9 cellular contexts compared by ENCODE assay signal in the genomic region with DNA sequence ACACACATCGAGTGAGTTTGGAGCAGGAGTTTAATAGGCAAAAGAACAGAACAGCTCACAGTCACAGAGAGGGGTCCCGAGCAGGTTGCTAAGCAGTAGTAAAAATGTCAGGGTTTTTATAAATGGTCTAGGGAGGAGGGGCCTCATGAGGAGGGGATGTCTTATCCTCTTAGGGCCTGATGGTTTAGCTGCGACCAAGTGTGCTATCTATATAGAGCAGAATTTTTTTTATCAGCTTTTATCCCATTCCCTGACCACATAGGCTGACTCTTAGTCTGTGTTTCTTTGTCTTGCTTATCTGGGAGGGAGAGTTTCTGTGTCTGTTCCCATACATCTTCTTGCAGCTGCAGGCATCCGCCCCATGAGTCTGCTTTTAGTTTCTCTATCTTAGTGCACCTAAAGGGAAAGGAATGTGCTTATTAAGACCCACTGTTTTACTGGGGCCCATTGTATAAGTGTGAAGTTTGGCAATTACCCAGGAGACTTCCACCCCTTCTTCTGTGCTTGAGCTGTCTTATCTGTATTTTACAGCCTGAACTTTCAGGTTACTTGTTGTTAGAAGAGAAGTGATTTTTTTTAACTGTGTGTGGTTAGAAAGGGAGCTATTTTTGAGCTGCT. TPM values are rescaled to one million over a fixed set of nuclear protein-coding genes. Genes with fewer than 3 reads are reported as not detected.
DNase-seq lines count a peak whose midpoint lies in the region; ATAC-seq, FAIRE-seq and TF ChIP-seq lines count a peak whose summit lies in the region.
"Had no signal": no experiment of that assay in that cellular context is flagged by ENCODE, and none has a peak within 500 bp of the region (broad histone marks: within the 10 kb centered on the region; RNA-seq: fewer than 3 reads in every experiment).

No MANE protein-coding gene starts in this region.

- no peak overlapping the region for H3K9ac ChIP-seq in HepG2 (ENCODE audit: insufficient read depth, low read depth, low read length)

- H3K9me3 ChIP-seq in right lobe of liver (no peaks in the 10 kb centered on the region), HepG2 (ENCODE audit: low read length) (no peaks in the 10 kb centered on the region), gastrocnemius medialis (no peaks in the 10 kb centered on the region)

- ATAC-seq in right lobe of liver: peak in 3 of 4 donors; percentile 7 to 23 (median 15)
- ATAC-seq in HepG2: no peak
- peak; percentile 78 for ATAC-seq in foreskin keratinocyte
- no peak for ATAC-seq in gastrocnemius medialis
- ATAC-seq in GM21619 (IDR thresholded peaks at IDR 0.05; ENCODE audit: unreplicated experiment): no peak

- FAIRE-seq in HepG2 (lab: Jason Lieb, UNC): no peak
- FAIRE-seq: colon had no signal

- in situ Hi-C loops in HepG2 (cut with HindIII; ENCODE audit: extremely low pct_ligation_motif_present, low pct_unique_long_range_greater_than_20kb) (no loop called here), gastrocnemius medialis (cut with MboI; ENCODE audit: low sequenced_read_pairs in 4 of 4) (no loop called here)

- DNase-seq in right lobe of liver: no peak
- DNase-seq in HepG2 (ENCODE audit: low spot score): no peak
- no peak for DNase-seq in RWPE1 (ENCODE audit: low spot score)
- peak; percentile 59 to 96 for DNase-seq in foreskin keratinocyte
- no peak for DNase-seq in gastrocnemius medialis
- no peak for DNase-seq in amniotic stem cell (lab: John Stamatoyannopoulos, UW)
- no peak for DNase-seq in NCI-H446 (lab: John Stamatoyannopoulos, UW)

- H3K27ac ChIP-seq in right lobe of liver (no peak overlapping the region), HepG2 (ENCODE audit: extremely low read length, insufficient read depth, low read length) (no peak overlapping the region), RWPE1 (peak overlapping the region; percentile 89), foreskin keratinocyte (peak overlapping the region; percentile 97), gastrocnemius medialis (peak overlapping the region; percentile 48 to 60 (median 52))

- no peak overlapping the region for H3K4me2 ChIP-seq in HepG2 (ENCODE audit: low read depth, low read length)

- BruUV-seq in HepG2 (replicated peaks; lab: Mats Ljungman, UMichigan): no TSS peak

- H4K20me1 ChIP-seq in HepG2 (ENCODE audit: insufficient read depth, low read length): no peaks in the 10 kb centered on the region; the same call in 1 of the 2 replicates

- H3K4me3 ChIP-seq in right lobe of liver: no peak overlapping the region
- no peak overlapping the region for H3K4me3 ChIP-seq in HepG2 (replicated peaks in 1 of 3; ENCODE audit: insufficient read depth in 1 of 3, low read depth in 2 of 3, low read length in 3 of 3)
- H3K4me3 ChIP-seq in gastrocnemius medialis: peak overlapping the region in 3 of 4 donors; percentile 35 to 37 (median 37)

- H3K4me1 ChIP-seq in right lobe of liver (peaks cover 0 to 27% (median 6%) of the 10 kb centered on the region in 4 donors), HepG2 (ENCODE audit: insufficient read depth, low read length) (no peaks in the 10 kb centered on the region), foreskin keratinocyte (peaks cover 14% of the 10 kb centered on the region), gastrocnemius medialis (peaks cover 9 to 18% of the 10 kb centered on the region in 2 donors)

- TF ChIP-seq EP300 in HepG2 (IDR thresholded peaks at IDR 0.05; ENCODE audit: low read depth in 2 of 2, low read length in 2 of 2): no peak
- no peak for TF ChIP-seq EP300 in HepG2 (CRISPR knock-in tag; IDR thresholded peaks at IDR 0.05; ENCODE audit: borderline replicate concordance)

- peaks cover 0 to 2% (median 0%) of the 10 kb centered on the region in 4 donors for H3K36me3 ChIP-seq in right lobe of liver
- peaks cover 15 to 80% of the 10 kb centered on the region in 2 experiments for H3K36me3 ChIP-seq in HepG2 (replicated peaks in 1 of 2; ENCODE audit: control insufficient read depth in 1 of 2, insufficient read depth in 2 of 2, low read length in 2 of 2)
- no peaks in the 10 kb centered on the region for H3K36me3 ChIP-seq in gastrocnemius medialis

- H3K79me2 ChIP-seq in HepG2 (ENCODE audit: insufficient read depth, low read length): no peaks in the 10 kb centered on the region

- CTCF ChIA-PET in HepG2 (lab: Yijun Ruan, JAX; ENCODE audit: low intra/inter-chr PET ratio, low total read pairs): no interaction called here
- CTCF ChIA-PET in RWPE1 (lab: Yijun Ruan, JAX): interaction anchor here (0.6 to 1.7 kb wide), 3 partner anchors 32 to 666 kb away, joined by 3 to 6 read pairs (median 3); no protein-coding TSS in a partner anchor

- WGBS in right lobe of liver (ENCODE audit: insufficient coverage, low coverage, low lambda C conversion rate, missing lambda C conversion rate): 60% methylated on average over 4 of the region's 4 CpGs
- WGBS in HepG2 (ENCODE audit: low lambda C conversion rate): 76% methylated on average over 4 of the region's 4 CpGs

- intact Hi-C loops in right lobe of liver (cut with DNase I) (no loop called here), HepG2 (cut with micrococcal nuclease; ENCODE audit: unreplicated experiment) (no loop called here), gastrocnemius medialis (cut with DNase I; ENCODE audit: low total_unique reads) (no loop called here)

- POLR2A ChIA-PET in HepG2 (lab: Yijun Ruan, JAX) (interaction anchor here (2.5 kb wide), 1 partner anchor 58 kb away, joined by 10 read pairs; a partner anchor contains a TSS), RWPE1 (lab: Yijun Ruan, JAX; ENCODE audit: low non-redundant PET) (interaction anchor here (0.6 kb wide), 1 partner anchor 21 kb away, joined by 11 read pairs; no protein-coding TSS in a partner anchor)

- TF ChIP-seq RAD21 in HepG2 (CRISPR knock-in tag; IDR thresholded peaks at IDR 0.05): no peak

- H3K27me3 ChIP-seq in right lobe of liver: no peaks in the 10 kb centered on the region
- H3K27me3 ChIP-seq in HepG2 (ENCODE audit: control insufficient read depth in 1 of 2, insufficient read depth in 2 of 2, low read length in 2 of 2): no peaks in the 10 kb centered on the region
- H3K27me3 ChIP-seq in foreskin keratinocyte: no peaks in the 10 kb centered on the region
- no peaks in the 10 kb centered on the region for H3K27me3 ChIP-seq in gastrocnemius medialis

- TF ChIP-seq CTCF in right lobe of liver (IDR thresholded peaks at IDR 0.05): no peak
- no peak for TF ChIP-seq CTCF in HepG2 (CRISPR knock-in tag; IDR thresholded peaks at IDR 0.05)
- no peak for TF ChIP-seq CTCF in RWPE1 (conservative IDR thresholded peaks at IDR 0.05; ENCODE audit: low read depth)
- TF ChIP-seq CTCF in foreskin keratinocyte (conservative IDR thresholded peaks at IDR 0.05): no peak
- no peak for TF ChIP-seq CTCF in gastrocnemius medialis (IDR thresholded peaks at IDR 0.05 in 4 of 5, conservative IDR thresholded peaks at IDR 0.05 in 1 of 5)

- TF ChIP-seq POLR2A in right lobe of liver (IDR thresholded peaks at IDR 0.05) (no peak), HepG2 (IDR thresholded peaks at IDR 0.05; ENCODE audit: insufficient read depth in 1 of 2, low read depth in 2 of 2, low read length in 2 of 2) (no peak), gastrocnemius medialis (IDR thresholded peaks at IDR 0.05) (no peak)

- no peak overlapping the region for H2AFZ ChIP-seq in HepG2 (ENCODE audit: low read length)

RNA-seq across cellular contexts. Expression of a gene that starts 30.4 kb away (rescaled TPM):
- total RNA-seq in right lobe of liver: 10 to 100 TPM in 2 of 6 experiments, 1 to 10 TPM in 4; 5.8 to 11.4 (median 6.8) TPM
- 18.7 and 24.0 TPM in 2 replicates for total RNA-seq in HepG2 (2016; rRNA removed; fragmentation: Illumina TruSeq; extraction: Trizol)
- total RNA-seq in HepG2 (2016; cell fraction: cytosol; rRNA removed; fragmentation: Illumina TruSeq; extraction: Trizol; ENCODE audit: low read depth): 4.9 and 5.0 TPM in 2 replicates
- 19.7 and 21.7 TPM in 2 replicates for total RNA-seq in HepG2 (2016; cell fraction: insoluble cytoplasmic fraction; rRNA removed; fragmentation: Illumina TruSeq; extraction: Trizol)
- total RNA-seq in HepG2 (2016; cell fraction: membrane; rRNA removed; fragmentation: Illumina TruSeq; extraction: Trizol): 16.6 and 19.2 TPM in 2 replicates
- 19.6 and 26.0 TPM in 2 replicates for total RNA-seq in HepG2 (2016; cell fraction: nucleus; rRNA removed; fragmentation: Illumina TruSeq; extraction: Trizol)
- polyA plus RNA-seq in HepG2 (2011; rRNA removed): 13.3 and 24.0 TPM in 2 replicates
- polyA plus RNA-seq in HepG2 (2011; cell fraction: cytosol; rRNA removed): 6.6 and 11.0 TPM in 2 replicates
- polyA plus RNA-seq in HepG2 (2011; cell fraction: nucleus; rRNA removed): 6.5 and 10.4 TPM in 2 replicates
- 13.2 and 20.8 TPM in 2 replicates for polyA plus RNA-seq in HepG2 (2012)
- polyA plus RNA-seq in HepG2 (2016; cell fraction: cytosol; fragmentation: Illumina TruSeq; extraction: Trizol; ENCODE audit: low read depth): 3.7 and 4.0 TPM in 2 replicates
- 28.8 and 30.2 TPM in 2 replicates for polyA plus RNA-seq in HepG2 (2016; cell fraction: insoluble cytoplasmic fraction; fragmentation: Illumina TruSeq; extraction: Trizol; ENCODE audit: low read depth)
- polyA plus RNA-seq in HepG2 (2016; cell fraction: membrane; fragmentation: Illumina TruSeq; extraction: Trizol; ENCODE audit: low read depth): 15.5 and 15.6 TPM in 2 replicates
- 30.9 and 40.5 TPM in 2 replicates for polyA plus RNA-seq in HepG2 (2016; cell fraction: nucleus; fragmentation: Illumina TruSeq; extraction: Trizol; ENCODE audit: insufficient read depth, low read depth)
- polyA minus RNA-seq in HepG2 (2011; rRNA and poly(A)+ RNA removed; ENCODE audit: low replicate concordance): 3.9 and 9.7 TPM in 2 replicates
- 10.1 and 12.1 TPM in 2 replicates for polyA minus RNA-seq in HepG2 (2011; cell fraction: cytosol; rRNA and poly(A)+ RNA removed)
- polyA minus RNA-seq in HepG2 (2011; cell fraction: nucleus; rRNA and poly(A)+ RNA removed): 15.8 and 18.9 TPM in 2 replicates
- 9.9 and 11.9 TPM in 2 replicates for total RNA-seq in foreskin keratinocyte
- 3.8 and 5.7 TPM in 2 replicates for polyA plus RNA-seq in foreskin keratinocyte
- 1 to 10 TPM; 2.0 to 3.3 (median 3.3) TPM for total RNA-seq in gastrocnemius medialis

RNA-seq across cellular contexts. Expression of a gene that starts 57.1 kb away (rescaled TPM):
- 100 to 1,000 TPM in 3 of 6 experiments, 10 to 100 TPM in 3; 53.5 to 173 (median 92.1) TPM for total RNA-seq in right lobe of liver
- total RNA-seq in HepG2 (2016; rRNA removed; fragmentation: Illumina TruSeq; extraction: Trizol): 155 and 237 TPM in 2 replicates
- total RNA-seq in HepG2 (2016; cell fraction: cytosol; rRNA removed; fragmentation: Illumina TruSeq; extraction: Trizol; ENCODE audit: low read depth): 17.9 and 22.8 TPM in 2 replicates
- total RNA-seq in HepG2 (2016; cell fraction: insoluble cytoplasmic fraction; rRNA removed; fragmentation: Illumina TruSeq; extraction: Trizol): 161 and 233 TPM in 2 replicates
- total RNA-seq in HepG2 (2016; cell fraction: membrane; rRNA removed; fragmentation: Illumina TruSeq; extraction: Trizol): 40.1 and 41.9 TPM in 2 replicates
- total RNA-seq in HepG2 (2016; cell fraction: nucleus; rRNA removed; fragmentation: Illumina TruSeq; extraction: Trizol): 65.6 and 74.7 TPM in 2 replicates
- polyA plus RNA-seq in HepG2 (2011; rRNA removed): 147 and 168 TPM in 2 replicates
- polyA plus RNA-seq in HepG2 (2011; cell fraction: cytosol; rRNA removed): 87.5 and 190 TPM in 2 replicates
- 143 and 171 TPM in 2 replicates for polyA plus RNA-seq in HepG2 (2011; cell fraction: nucleus; rRNA removed)
- polyA plus RNA-seq in HepG2 (2012): 61.9 and 99.0 TPM in 2 replicates
- 31.6 and 32.5 TPM in 2 replicates for polyA plus RNA-seq in HepG2 (2016; cell fraction: cytosol; fragmentation: Illumina TruSeq; extraction: Trizol; ENCODE audit: low read depth)
- 346 and 367 TPM in 2 replicates for polyA plus RNA-seq in HepG2 (2016; cell fraction: insoluble cytoplasmic fraction; fragmentation: Illumina TruSeq; extraction: Trizol; ENCODE audit: low read depth)
- 39.4 and 42.7 TPM in 2 replicates for polyA plus RNA-seq in HepG2 (2016; cell fraction: membrane; fragmentation: Illumina TruSeq; extraction: Trizol; ENCODE audit: low read depth)
- 146 and 162 TPM in 2 replicates for polyA plus RNA-seq in HepG2 (2016; cell fraction: nucleus; fragmentation: Illumina TruSeq; extraction: Trizol; ENCODE audit: insufficient read depth, low read depth)
- 48.3 and 195 TPM in 2 replicates for polyA minus RNA-seq in HepG2 (2011; rRNA and poly(A)+ RNA removed; ENCODE audit: low replicate concordance)
- 90.7 and 108 TPM in 2 replicates for polyA minus RNA-seq in HepG2 (2011; cell fraction: cytosol; rRNA and poly(A)+ RNA removed)
- 70.5 and 74.0 TPM in 2 replicates for polyA minus RNA-seq in HepG2 (2011; cell fraction: nucleus; rRNA and poly(A)+ RNA removed)
- total RNA-seq in foreskin keratinocyte: 46.2 and 53.4 TPM in 2 replicates
- 91.1 and 95.1 TPM in 2 replicates for polyA plus RNA-seq in foreskin keratinocyte
- 10 to 100 TPM; 10.7 to 17.0 (median 15.8) TPM for total RNA-seq in gastrocnemius medialis

Comparison
In these comparisons a context has a peak if more than half of its experiments do, and no peak if none do; other contexts are left out.
1. ATAC-seq: peak in right lobe of liver (3 of 4) and foreskin keratinocyte (single experiment); none in HepG2 (single experiment), gastrocnemius medialis (0 of 2) and GM21619 (single experiment).
2. DNase-seq: peak in foreskin keratinocyte (2 of 2); none in right lobe of liver (0 of 3), HepG2 (single experiment), RWPE1 (single experiment), gastrocnemius medialis (0 of 2), amniotic stem cell (single experiment) and NCI-H446 (0 of 2).
3. H3K27ac ChIP-seq: peak in RWPE1 (single experiment), foreskin keratinocyte (single experiment) and gastrocnemius medialis (4 of 4); none in right lobe of liver (0 of 3) and HepG2 (single experiment).
4. H3K4me3 ChIP-seq: peak in gastrocnemius medialis (3 of 4); none in right lobe of liver (0 of 3) and HepG2 (0 of 3).